ENCODE assay signal across 23 cellular contexts in the genomic region with DNA sequence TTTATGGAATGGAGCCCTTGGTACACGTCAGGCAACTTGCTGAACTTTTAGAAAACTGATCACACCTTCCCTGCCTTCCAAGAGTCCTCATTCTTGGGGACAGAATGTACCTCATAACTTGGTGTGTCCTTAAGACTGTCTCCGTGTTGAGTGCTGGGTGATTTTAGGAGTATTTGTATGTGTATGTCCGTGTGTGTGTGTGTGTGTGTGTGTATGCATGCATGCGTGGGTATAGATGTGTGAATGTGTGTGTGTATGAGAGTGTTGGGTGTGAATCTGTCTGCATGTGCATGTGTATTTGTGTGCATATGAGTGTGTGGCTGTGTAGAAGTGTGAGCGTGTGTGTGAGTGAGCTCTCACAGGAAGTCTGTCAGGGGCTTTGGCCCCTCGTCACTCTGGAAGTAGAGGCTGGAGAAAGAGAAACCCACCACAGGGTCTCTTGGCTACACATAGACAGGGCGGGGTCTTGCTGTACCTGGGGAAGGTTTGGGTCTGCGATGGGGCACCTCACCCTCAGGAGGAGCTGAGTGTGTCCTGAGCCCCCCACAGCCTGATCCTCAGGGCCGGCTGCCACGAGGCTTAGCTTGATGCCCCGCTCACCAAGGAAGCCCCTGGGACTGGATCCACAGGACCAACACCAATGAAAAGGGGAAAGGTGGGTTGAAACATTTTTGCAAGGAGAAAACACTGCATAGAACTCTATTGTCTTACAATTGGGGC.
"Had no signal": no experiment of that assay in that cellular context is flagged by ENCODE, and none has a peak within 500 bp of the region (broad histone marks: within the 10 kb centered on the region; RNA-seq: fewer than 3 reads in every experiment).

No MANE protein-coding gene starts in this region.

- ATAC-seq: activated CD8-positive, alpha-beta T cell treated with anti-CD3 and anti-CD28 coated beads, Interleukin-2, amount 10 ng/mL, durations not matched to agents 7 days and 5 days; PC-3; T-helper 17 cell; WTC11 had no signal

- H3K27ac ChIP-seq: colonic mucosa had no signal

- H3K9me3 ChIP-seq: colonic mucosa, MG63 had no signal

- H3K4me1 Mint-ChIP-seq: activated naive CD8-positive, alpha-beta T cell treated with anti-CD3 and anti-CD28 coated beads for 36 hours had no signal

- H3K4me1 ChIP-seq: colonic mucosa had no signal

- H3K9me3 Mint-ChIP-seq: activated naive CD4-positive, alpha-beta T cell treated with anti-CD3 and anti-CD28 coated beads for 36 hours; activated naive CD8-positive, alpha-beta T cell treated with anti-CD3 and anti-CD28 coated beads for 36 hours; WTC11 had no signal

- H3K36me3 ChIP-seq: colonic mucosa, MG63 had no signal

- H3K27ac Mint-ChIP-seq: activated CD8-positive, alpha-beta T cell treated with anti-CD3 and anti-CD28 coated beads, Interleukin-2, amount 10 ng/mL, durations not matched to agents 7 days and 5 days; activated naive CD4-positive, alpha-beta T cell treated with anti-CD3 and anti-CD28 coated beads for 36 hours; activated naive CD8-positive, alpha-beta T cell treated with anti-CD3 and anti-CD28 coated beads for 36 hours; T-helper 17 cell; WTC11 had no signal

- H3K36me3 Mint-ChIP-seq: activated naive CD8-positive, alpha-beta T cell treated with anti-CD3 and anti-CD28 coated beads for 36 hours; WTC11 had no signal

- H3K27me3 ChIP-seq: colonic mucosa, MG63 had no signal

- DNase-seq: activated CD4-positive, alpha-beta T cell treated with anti-CD3 and anti-CD28 coated beads for 48 hours; activated CD4-positive, alpha-beta T cell treated with anti-CD3 and anti-CD28 coated beads, Interleukin-2, amount 50 U/mL, for 4 hours; activated CD4-positive, CD25-positive, alpha-beta regulatory T cell treated with anti-CD3 and anti-CD28 coated beads, Interleukin-2, amount 50 U/mL, for 72 hours; activated CD8-positive, alpha-beta memory T cell treated with anti-CD3 and anti-CD28 coated beads, Interleukin-2, amount 50 U/mL, for 48 hours; activated CD8-positive, alpha-beta T cell treated with anti-CD3 and anti-CD28 coated beads, Interleukin-2, amount 10 ng/mL, durations not matched to agents 7 days and 5 days; activated naive CD4-positive, alpha-beta T cell treated with anti-CD3 and anti-CD28 coated beads for 36 hours; activated naive CD8-positive, alpha-beta T cell treated with anti-CD3 and anti-CD28 coated beads for 36 hours; activated T-cell treated with anti-CD3 and anti-CD28 coated beads, Interleukin-2, amount 50 U/mL, for 1 hour; cerebellar nuclear complex; colonic mucosa; MG63; NCI-H1105; NCI-H1436; NCI-H1694 treated with DMSO at 0.1 percent for 48 hours; NCI-H2029 treated with DMSO at 0.1 percent for 48 hours; NCI-H345; NCI-H510A treated with DMSO at 0.1 percent for 48 hours; PC-3; SIG-M5; T-helper 17 cell; T-helper 9 cell had no signal

- H3K4me3 Mint-ChIP-seq: activated CD8-positive, alpha-beta T cell treated with anti-CD3 and anti-CD28 coated beads, Interleukin-2, amount 10 ng/mL, durations not matched to agents 7 days and 5 days; activated naive CD4-positive, alpha-beta T cell treated with anti-CD3 and anti-CD28 coated beads for 36 hours; activated naive CD8-positive, alpha-beta T cell treated with anti-CD3 and anti-CD28 coated beads for 36 hours; T-helper 17 cell; WTC11 had no signal

- H3K4me3 ChIP-seq: colonic mucosa, MG63 had no signal

- FAIRE-seq: RCC 7860 had no signal
